Comparison of ENCODE assay signal across 24 cellular contexts in the genomic region with DNA sequence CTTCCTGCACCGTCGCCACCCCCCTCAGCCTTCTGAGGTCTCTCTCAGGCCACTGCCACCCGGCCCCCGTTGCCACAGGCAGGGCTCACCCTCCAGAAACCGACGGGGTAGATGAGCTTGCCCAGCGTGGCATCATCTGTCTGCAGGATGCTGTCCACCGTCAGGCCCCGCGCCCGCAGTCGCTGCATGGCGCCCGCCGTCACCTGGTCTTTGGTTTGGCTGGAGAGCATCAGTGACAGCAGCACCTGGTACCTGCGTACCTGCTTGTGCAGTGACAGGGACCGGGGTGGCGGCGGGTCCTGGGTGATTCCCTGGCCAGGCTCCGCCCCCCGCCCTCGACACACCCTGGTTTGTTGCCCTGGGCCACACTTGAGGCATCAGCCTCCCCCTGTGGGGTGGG. TPM values are rescaled to one million over a fixed set of nuclear protein-coding genes. Genes with fewer than 3 reads are reported as not detected.
DNase-seq lines count a peak whose midpoint lies in the region; ATAC-seq, FAIRE-seq and TF ChIP-seq lines count a peak whose summit lies in the region.
"Had no signal": no experiment of that assay in that cellular context is flagged by ENCODE, and none has a peak within 500 bp of the region (broad histone marks: within the 10 kb centered on the region; RNA-seq: fewer than 3 reads in every experiment).

No MANE protein-coding gene starts in this region.

- POLR2A ChIA-PET in HepG2 (lab: Yijun Ruan, JAX) = interaction anchor here (1.4 kb wide), 1 partner anchor 9 kb away, joined by 4 read pairs; no protein-coding TSS in a partner anchor

- H4K20me1 ChIP-seq in HepG2 (ENCODE audit: insufficient read depth, low read length) = no peaks in the 10 kb centered on the region

- no peak for TF ChIP-seq RAD21 in HepG2 (CRISPR knock-in tag; IDR thresholded peaks at IDR 0.05)

- in situ Hi-C loops in HepG2 (cut with HindIII; ENCODE audit: extremely low pct_ligation_motif_present, low pct_unique_long_range_greater_than_20kb) = no loop called here

- FAIRE-seq in HepG2 (lab: Jason Lieb, UNC) = no peak
- FAIRE-seq: astrocyte, GM12892 had no signal

- H3K4me3 ChIP-seq in coronary artery = peak overlapping the region; percentile 5
- H3K4me3 ChIP-seq in HepG2 (replicated peaks in 1 of 3; ENCODE audit: insufficient read depth in 1 of 3, low read depth in 2 of 3, low read length in 3 of 3) = no peak overlapping the region
- H3K4me3 ChIP-seq in thyroid gland (replicated peaks in 1 of 3) = no peak overlapping the region
- H3K4me3 ChIP-seq: tibial nerve had no signal

- intact Hi-C loops in HepG2 (cut with micrococcal nuclease; ENCODE audit: unreplicated experiment) = no loop called here
- intact Hi-C loops in thyroid gland (cut with DNase I) = loop anchor here (2.0 kb wide), 1 partner anchor 18 kb away; a partner anchor contains a TSS

- no TSS peak for BruUV-seq in HepG2 (replicated peaks; lab: Mats Ljungman, UMichigan)

- no peak overlapping the region for H3K9ac ChIP-seq in HepG2 (ENCODE audit: insufficient read depth, low read depth, low read length)
- H3K9ac ChIP-seq: KMS-11 had no signal

- CTCF ChIA-PET in HepG2 (lab: Yijun Ruan, JAX; ENCODE audit: low intra/inter-chr PET ratio, low total read pairs) = no interaction called here

- peak overlapping the region in 1 of 2 donors; percentile 7 for H3K27ac ChIP-seq in coronary artery
- no peak overlapping the region for H3K27ac ChIP-seq in HepG2 (ENCODE audit: extremely low read length, insufficient read depth, low read length)
- H3K27ac ChIP-seq in thyroid gland = peak overlapping the region in 2 of 3 donors; percentile 5 to 82
- H3K27ac ChIP-seq: KMS-11 had no signal

- no peak for TF ChIP-seq CTCF in coronary artery (IDR thresholded peaks at IDR 0.05)
- no peak for TF ChIP-seq CTCF in HepG2 (CRISPR knock-in tag; IDR thresholded peaks at IDR 0.05)
- TF ChIP-seq CTCF in thyroid gland (IDR thresholded peaks at IDR 0.05) = no peak

- H3K4me1 ChIP-seq in HepG2 (ENCODE audit: insufficient read depth, low read length) = peaks cover 52% of the 10 kb centered on the region
- peaks cover 45 to 70% of the 10 kb centered on the region in 2 donors for H3K4me1 ChIP-seq in thyroid gland

- no peak overlapping the region for H3K4me2 ChIP-seq in HepG2 (ENCODE audit: low read depth, low read length)
- H3K4me2 ChIP-seq: KMS-11 had no signal

- H3K9me3 ChIP-seq in HepG2 (ENCODE audit: low read length) (no peaks in the 10 kb centered on the region), thyroid gland (no peaks in the 10 kb centered on the region)
- H3K9me3 ChIP-seq: psoas muscle, tibial nerve had no signal

- H2AFZ ChIP-seq in HepG2 (ENCODE audit: low read length) = no peak overlapping the region

- TF ChIP-seq EP300 in HepG2 (IDR thresholded peaks at IDR 0.05; ENCODE audit: low read depth in 2 of 2, low read length in 2 of 2) (no peak), HepG2 (CRISPR knock-in tag; IDR thresholded peaks at IDR 0.05; ENCODE audit: borderline replicate concordance) (no peak)

- H3K36me3 ChIP-seq in HepG2 (replicated peaks in 1 of 2; ENCODE audit: control insufficient read depth in 1 of 2, insufficient read depth in 2 of 2, low read length in 2 of 2) (peaks cover 0 to 1% of the 10 kb centered on the region in 2 experiments; a peak in 3 of 5 replicates), thyroid gland (no peaks in the 10 kb centered on the region)

- DNase-seq in COLO668 (lab: John Stamatoyannopoulos, UW; ENCODE audit: unreplicated experiment) = peak; percentile 85
- no peak for DNase-seq in coronary artery (ENCODE audit: low spot score)
- no peak for DNase-seq in HepG2 (ENCODE audit: low spot score)
- DNase-seq in thyroid gland = no peak
- DNase-seq in NK-92 treated with Interleukin-12 subunit alpha and Interleukin-12 subunit beta, amount 100 ng/mL, for 24 hours (lab: John Stamatoyannopoulos, UW) = no peak
- no peak for DNase-seq in SIG-M5 treated with dmso at 0.1 percent for 504 hours (lab: John Stamatoyannopoulos, UW; ENCODE audit: unreplicated experiment)
- no peak for DNase-seq in iPS-NIHi7 (ENCODE audit: extremely low spot score)
- DNase-seq: activated CD4-positive, alpha-beta T cell treated with anti-CD3 and anti-CD28 coated beads for 4 hours; activated CD8-positive, alpha-beta memory T cell treated with anti-CD3 and anti-CD28 coated beads for 24 hours; activated effector memory CD4-positive, alpha-beta T cell treated with anti-CD3 and anti-CD28 coated beads, Interleukin-2, amount 50 U/mL, for 16 hours; activated naive CD8-positive, alpha-beta T cell treated with anti-CD3 and anti-CD28 coated beads, Interleukin-2, amount 10 ng/mL, durations not matched to agents 7 days and 5 days; CD4-positive, alpha-beta T cell; MM.1S; natural killer cell; NCI-H446; RPMI8226 had no signal

- H3K27me3 ChIP-seq in HepG2 (ENCODE audit: control insufficient read depth in 1 of 2, insufficient read depth in 2 of 2, low read length in 2 of 2) (peaks cover 0 to 2% of the 10 kb centered on the region in 2 experiments; a peak in 1 of 5 replicates), thyroid gland (no peaks in the 10 kb centered on the region)
- H3K27me3 ChIP-seq: tibial nerve had no signal

- ATAC-seq in HepG2 = no peak
- ATAC-seq: natural killer cell, psoas muscle, SK-N-SH treated with all-trans-retinoic acid at 6 μM for 48 hours had no signal

- WGBS in HepG2 (ENCODE audit: low lambda C conversion rate) = 100% methylated on average over 4 of the region's 22 CpGs
- 85 to 93% methylated on average over 3 to 22 of the region's 22 CpGs for WGBS in thyroid gland, 2 donors

- peaks cover 19% of the 10 kb centered on the region for H3K79me2 ChIP-seq in HepG2 (ENCODE audit: insufficient read depth, low read length)

- TF ChIP-seq POLR2A in HepG2 (IDR thresholded peaks at IDR 0.05; ENCODE audit: insufficient read depth in 1 of 2, low read depth in 2 of 2, low read length in 2 of 2) = no peak
- no peak for TF ChIP-seq POLR2A in thyroid gland (IDR thresholded peaks at IDR 0.05)

RNA-seq across cellular contexts. Expression of a gene that starts 3.1 kb away (rescaled TPM):
- total RNA-seq in HepG2 (2016; rRNA removed; fragmentation: Illumina TruSeq; extraction: Trizol) (64.8 and 64.9 TPM in 2 replicates), thyroid gland (10 to 100 TPM in 3 of 4 donors, 1 to 10 TPM in 1; 6.1 to 38.7 (median 25.0) TPM)
- total RNA-seq in HepG2 (2016; cell fraction: cytosol; rRNA removed; fragmentation: Illumina TruSeq; extraction: Trizol; ENCODE audit: low read depth) = 24.9 and 26.2 TPM in 2 replicates
- total RNA-seq in HepG2 (2016; cell fraction: insoluble cytoplasmic fraction; rRNA removed; fragmentation: Illumina TruSeq; extraction: Trizol) = 69.4 and 70.6 TPM in 2 replicates
- 25.2 and 29.9 TPM in 2 replicates for total RNA-seq in HepG2 (2016; cell fraction: membrane; rRNA removed; fragmentation: Illumina TruSeq; extraction: Trizol)
- 22.8 and 26.0 TPM in 2 replicates for total RNA-seq in HepG2 (2016; cell fraction: nucleus; rRNA removed; fragmentation: Illumina TruSeq; extraction: Trizol)
- polyA plus RNA-seq in HepG2 (2011; rRNA removed) = 47.5 and 55.6 TPM in 2 replicates
- polyA plus RNA-seq in HepG2 (2011; cell fraction: cytosol; rRNA removed) = 63.4 and 112 TPM in 2 replicates
- 61.1 and 66.7 TPM in 2 replicates for polyA plus RNA-seq in HepG2 (2011; cell fraction: nucleus; rRNA removed)
- polyA plus RNA-seq in HepG2 (2012) = 19.7 and 24.2 TPM in 2 replicates
- polyA plus RNA-seq in HepG2 (2016; cell fraction: cytosol; fragmentation: Illumina TruSeq; extraction: Trizol; ENCODE audit: low read depth) = 12.4 and 13.2 TPM in 2 replicates
- 43.0 and 46.2 TPM in 2 replicates for polyA plus RNA-seq in HepG2 (2016; cell fraction: insoluble cytoplasmic fraction; fragmentation: Illumina TruSeq; extraction: Trizol; ENCODE audit: low read depth)
- polyA plus RNA-seq in HepG2 (2016; cell fraction: membrane; fragmentation: Illumina TruSeq; extraction: Trizol; ENCODE audit: low read depth) = 15.6 and 17.1 TPM in 2 replicates
- 42.8 and 44.9 TPM in 2 replicates for polyA plus RNA-seq in HepG2 (2016; cell fraction: nucleus; fragmentation: Illumina TruSeq; extraction: Trizol; ENCODE audit: insufficient read depth, low read depth)
- polyA minus RNA-seq in HepG2 (2011; rRNA and poly(A)+ RNA removed; ENCODE audit: low replicate concordance) = 25.8 and 50.8 TPM in 2 replicates
- polyA minus RNA-seq in HepG2 (2011; cell fraction: cytosol; rRNA and poly(A)+ RNA removed) = 24.2 and 32.7 TPM in 2 replicates
- 9.3 and 11.6 TPM in 2 replicates for polyA minus RNA-seq in HepG2 (2011; cell fraction: nucleus; rRNA and poly(A)+ RNA removed)

RNA-seq across cellular contexts. Expression of a gene that starts 3.2 kb away (rescaled TPM):
- total RNA-seq in HepG2 (2016; rRNA removed; fragmentation: Illumina TruSeq; extraction: Trizol) = 10.3 and 19.6 TPM in 2 replicates
- 13.6 and 17.2 TPM in 2 replicates for total RNA-seq in HepG2 (2016; cell fraction: cytosol; rRNA removed; fragmentation: Illumina TruSeq; extraction: Trizol; ENCODE audit: low read depth)
- total RNA-seq in HepG2 (2016; cell fraction: insoluble cytoplasmic fraction; rRNA removed; fragmentation: Illumina TruSeq; extraction: Trizol) = 7.7 and 19.6 TPM in 2 replicates
- 13.2 and 13.3 TPM in 2 replicates for total RNA-seq in HepG2 (2016; cell fraction: membrane; rRNA removed; fragmentation: Illumina TruSeq; extraction: Trizol)
- 21.2 and 34.7 TPM in 2 replicates for total RNA-seq in HepG2 (2016; cell fraction: nucleus; rRNA removed; fragmentation: Illumina TruSeq; extraction: Trizol)
- 40.4 and 44.6 TPM in 2 replicates for polyA plus RNA-seq in HepG2 (2011; rRNA removed)
- 13.0 and 19.7 TPM in 2 replicates for polyA plus RNA-seq in HepG2 (2011; cell fraction: cytosol; rRNA removed)
- 352 and 473 TPM in 2 replicates for polyA plus RNA-seq in HepG2 (2011; cell fraction: nucleus; rRNA removed)
- 50.1 and 57.0 TPM in 2 replicates for polyA plus RNA-seq in HepG2 (2012)
- 2.9 and 4.1 TPM in 2 replicates for polyA plus RNA-seq in HepG2 (2016; cell fraction: cytosol; fragmentation: Illumina TruSeq; extraction: Trizol; ENCODE audit: low read depth)
- 13.2 and 17.7 TPM in 2 replicates for polyA plus RNA-seq in HepG2 (2016; cell fraction: insoluble cytoplasmic fraction; fragmentation: Illumina TruSeq; extraction: Trizol; ENCODE audit: low read depth)
- polyA plus RNA-seq in HepG2 (2016; cell fraction: membrane; fragmentation: Illumina TruSeq; extraction: Trizol; ENCODE audit: low read depth) = 5.4 and 5.7 TPM in 2 replicates
- 82.5 and 84.9 TPM in 2 replicates for polyA plus RNA-seq in HepG2 (2016; cell fraction: nucleus; fragmentation: Illumina TruSeq; extraction: Trizol; ENCODE audit: insufficient read depth, low read depth)
- 69.9 and 84.9 TPM in 2 replicates for polyA minus RNA-seq in HepG2 (2011; rRNA and poly(A)+ RNA removed; ENCODE audit: low replicate concordance)
- polyA minus RNA-seq in HepG2 (2011; cell fraction: cytosol; rRNA and poly(A)+ RNA removed) = 25.5 and 36.2 TPM in 2 replicates
- 59.4 and 61.0 TPM in 2 replicates for polyA minus RNA-seq in HepG2 (2011; cell fraction: nucleus; rRNA and poly(A)+ RNA removed)
- total RNA-seq in thyroid gland = 100 to 1,000 TPM; 101 to 148 (median 109) TPM

RNA-seq across cellular contexts. Expression of a gene that starts 17.8 kb away (rescaled TPM):
- total RNA-seq in HepG2 (2016; rRNA removed; fragmentation: Illumina TruSeq; extraction: Trizol) (15.8 and 23.7 TPM in 2 replicates), thyroid gland (100 to 1,000 TPM in 1 of 4 donors, 10 to 100 TPM in 3; 73.8 to 146 (median 81.6) TPM)
- total RNA-seq in HepG2 (2016; cell fraction: cytosol; rRNA removed; fragmentation: Illumina TruSeq; extraction: Trizol; ENCODE audit: low read depth) = 17.2 and 21.7 TPM in 2 replicates
- 14.8 and 26.0 TPM in 2 replicates for total RNA-seq in HepG2 (2016; cell fraction: insoluble cytoplasmic fraction; rRNA removed; fragmentation: Illumina TruSeq; extraction: Trizol)
- total RNA-seq in HepG2 (2016; cell fraction: membrane; rRNA removed; fragmentation: Illumina TruSeq; extraction: Trizol) = 42.5 and 44.6 TPM in 2 replicates
- total RNA-seq in HepG2 (2016; cell fraction: nucleus; rRNA removed; fragmentation: Illumina TruSeq; extraction: Trizol) = 14.4 and 15.0 TPM in 2 replicates
- 39.3 and 47.2 TPM in 2 replicates for polyA plus RNA-seq in HepG2 (2011; rRNA removed)
- polyA plus RNA-seq in HepG2 (2011; cell fraction: cytosol; rRNA removed) = 28.8 and 54.4 TPM in 2 replicates
- 94.7 and 105 TPM in 2 replicates for polyA plus RNA-seq in HepG2 (2011; cell fraction: nucleus; rRNA removed)
- 25.8 and 38.7 TPM in 2 replicates for polyA plus RNA-seq in HepG2 (2012)
- polyA plus RNA-seq in HepG2 (2016; cell fraction: cytosol; fragmentation: Illumina TruSeq; extraction: Trizol; ENCODE audit: low read depth) = 54.0 and 63.1 TPM in 2 replicates
- polyA plus RNA-seq in HepG2 (2016; cell fraction: insoluble cytoplasmic fraction; fragmentation: Illumina TruSeq; extraction: Trizol; ENCODE audit: low read depth) = 37.8 and 52.2 TPM in 2 replicates
- polyA plus RNA-seq in HepG2 (2016; cell fraction: membrane; fragmentation: Illumina TruSeq; extraction: Trizol; ENCODE audit: low read depth) = 72.6 and 84.9 TPM in 2 replicates
- polyA plus RNA-seq in HepG2 (2016; cell fraction: nucleus; fragmentation: Illumina TruSeq; extraction: Trizol; ENCODE audit: insufficient read depth, low read depth) = 53.4 and 59.6 TPM in 2 replicates
- polyA minus RNA-seq in HepG2 (2011; rRNA and poly(A)+ RNA removed; ENCODE audit: low replicate concordance) = 6.8 and 36.4 TPM in 2 replicates
- polyA minus RNA-seq in HepG2 (2011; cell fraction: cytosol; rRNA and poly(A)+ RNA removed) = 24.4 and 28.2 TPM in 2 replicates
- 13.3 and 13.8 TPM in 2 replicates for polyA minus RNA-seq in HepG2 (2011; cell fraction: nucleus; rRNA and poly(A)+ RNA removed)

RNA-seq across cellular contexts. Expression of a gene that starts 25.0 kb away (rescaled TPM):
- total RNA-seq in HepG2 (2016; rRNA removed; fragmentation: Illumina TruSeq; extraction: Trizol) = 0.97 TPM in 1 of 2 replicates, not detected in the other
- 1.1 and 2.6 TPM in 2 replicates for total RNA-seq in HepG2 (2016; cell fraction: cytosol; rRNA removed; fragmentation: Illumina TruSeq; extraction: Trizol; ENCODE audit: low read depth)
- total RNA-seq in HepG2 (2016; cell fraction: insoluble cytoplasmic fraction; rRNA removed; fragmentation: Illumina TruSeq; extraction: Trizol) = 0.87 TPM in 1 of 2 replicates, not detected in the other
- 0.71 and 0.79 TPM in 2 replicates for total RNA-seq in HepG2 (2016; cell fraction: membrane; rRNA removed; fragmentation: Illumina TruSeq; extraction: Trizol)
- not detected in 2 replicates for total RNA-seq in HepG2 (2016; cell fraction: nucleus; rRNA removed; fragmentation: Illumina TruSeq; extraction: Trizol)
- 0.24 and 0.25 TPM in 2 replicates for polyA plus RNA-seq in HepG2 (2011; rRNA removed)
- 0.50 and 0.85 TPM in 2 replicates for polyA plus RNA-seq in HepG2 (2011; cell fraction: cytosol; rRNA removed)
- polyA plus RNA-seq in HepG2 (2011; cell fraction: nucleus; rRNA removed) = 1.1 and 1.2 TPM in 2 replicates
- 0.82 and 1.4 TPM in 2 replicates for polyA plus RNA-seq in HepG2 (2012)
- polyA plus RNA-seq in HepG2 (2016; cell fraction: cytosol; fragmentation: Illumina TruSeq; extraction: Trizol; ENCODE audit: low read depth) = 0.87 and 1.2 TPM in 2 replicates
- polyA plus RNA-seq in HepG2 (2016; cell fraction: insoluble cytoplasmic fraction; fragmentation: Illumina TruSeq; extraction: Trizol; ENCODE audit: low read depth) = 0.61 and 0.63 TPM in 2 replicates
- 0.42 and 0.81 TPM in 2 replicates for polyA plus RNA-seq in HepG2 (2016; cell fraction: membrane; fragmentation: Illumina TruSeq; extraction: Trizol; ENCODE audit: low read depth)
- polyA plus RNA-seq in HepG2 (2016; cell fraction: nucleus; fragmentation: Illumina TruSeq; extraction: Trizol; ENCODE audit: insufficient read depth, low read depth) = 0.85 and 2.0 TPM in 2 replicates
- 0.21 TPM in 1 of 2 replicates, not detected in the other for polyA minus RNA-seq in HepG2 (2011; rRNA and poly(A)+ RNA removed; ENCODE audit: low replicate concordance)
- 3.4 TPM in 1 of 2 replicates, not detected in the other for polyA minus RNA-seq in HepG2 (2011; cell fraction: cytosol; rRNA and poly(A)+ RNA removed)
- 0.50 TPM in 1 of 2 replicates, not detected in the other for polyA minus RNA-seq in HepG2 (2011; cell fraction: nucleus; rRNA and poly(A)+ RNA removed)
- total RNA-seq in thyroid gland = under 1 TPM in 2 of 4 donors, not detected in 2; 0.54 to 0.63 TPM
- total RNA-seq: occipital lobe, skeletal muscle tissue had no signal

RNA-seq across cellular contexts. Expression of a gene that starts 34.9 kb away (rescaled TPM):
- 9.5 and 13.5 TPM in 2 replicates for total RNA-seq in HepG2 (2016; rRNA removed; fragmentation: Illumina TruSeq; extraction: Trizol)
- 7.8 and 8.6 TPM in 2 replicates for total RNA-seq in HepG2 (2016; cell fraction: cytosol; rRNA removed; fragmentation: Illumina TruSeq; extraction: Trizol; ENCODE audit: low read depth)
- total RNA-seq in HepG2 (2016; cell fraction: insoluble cytoplasmic fraction; rRNA removed; fragmentation: Illumina TruSeq; extraction: Trizol) = 6.1 and 14.0 TPM in 2 replicates
- 8.0 and 9.4 TPM in 2 replicates for total RNA-seq in HepG2 (2016; cell fraction: membrane; rRNA removed; fragmentation: Illumina TruSeq; extraction: Trizol)
- 15.2 and 16.0 TPM in 2 replicates for total RNA-seq in HepG2 (2016; cell fraction: nucleus; rRNA removed; fragmentation: Illumina TruSeq; extraction: Trizol)
- polyA plus RNA-seq in HepG2 (2011; rRNA removed) = 14.2 and 17.6 TPM in 2 replicates
- polyA plus RNA-seq in HepG2 (2011; cell fraction: cytosol; rRNA removed) = 10.9 and 19.8 TPM in 2 replicates
- 80.6 and 103 TPM in 2 replicates for polyA plus RNA-seq in HepG2 (2011; cell fraction: nucleus; rRNA removed)
- polyA plus RNA-seq in HepG2 (2012) = 6.9 and 11.3 TPM in 2 replicates
- 4.2 and 5.0 TPM in 2 replicates for polyA plus RNA-seq in HepG2 (2016; cell fraction: cytosol; fragmentation: Illumina TruSeq; extraction: Trizol; ENCODE audit: low read depth)
- polyA plus RNA-seq in HepG2 (2016; cell fraction: insoluble cytoplasmic fraction; fragmentation: Illumina TruSeq; extraction: Trizol; ENCODE audit: low read depth) = 14.5 and 15.5 TPM in 2 replicates
- polyA plus RNA-seq in HepG2 (2016; cell fraction: membrane; fragmentation: Illumina TruSeq; extraction: Trizol; ENCODE audit: low read depth) = 8.5 and 11.6 TPM in 2 replicates
- 58.7 and 59.3 TPM in 2 replicates for polyA plus RNA-seq in HepG2 (2016; cell fraction: nucleus; fragmentation: Illumina TruSeq; extraction: Trizol; ENCODE audit: insufficient read depth, low read depth)
- polyA minus RNA-seq in HepG2 (2011; rRNA and poly(A)+ RNA removed; ENCODE audit: low replicate concordance) = 25.2 and 28.9 TPM in 2 replicates
- polyA minus RNA-seq in HepG2 (2011; cell fraction: cytosol; rRNA and poly(A)+ RNA removed) = 12.5 and 18.7 TPM in 2 replicates
- polyA minus RNA-seq in HepG2 (2011; cell fraction: nucleus; rRNA and poly(A)+ RNA removed) = 12.6 and 18.4 TPM in 2 replicates
- 10 to 100 TPM; 19.0 to 38.4 (median 27.4) TPM for total RNA-seq in thyroid gland
